ENCODE assay signal across 10 cellular contexts in genomic region chr1:108533351-108534083, GRCh38. TPM values are rescaled to one million over a fixed set of nuclear protein-coding genes. Genes with fewer than 3 reads are reported as not detected.
DNase-seq lines count a peak whose midpoint lies in the region; ATAC-seq and TF ChIP-seq lines count a peak whose summit lies in the region.
"Had no signal": no experiment of that assay in that cellular context is flagged by ENCODE, and none has a peak within 500 bp of the region (broad histone marks: within the 10 kb centered on the region; RNA-seq: fewer than 3 reads in every experiment).

No MANE protein-coding gene starts in this region.

- peaks cover 7% of the 10 kb centered on the region for H3K27me3 ChIP-seq in osteoblast (ENCODE audit: insufficient read depth, low read length)
- H3K27me3 ChIP-seq: spleen had no signal

- H3K4me3 ChIP-seq in osteoblast (ENCODE audit: insufficient read depth, low read length) = no peak overlapping the region
- H3K4me3 ChIP-seq: spleen had no signal

- no peaks in the 10 kb centered on the region for H3K4me1 ChIP-seq in osteoblast (ENCODE audit: insufficient read depth, low read length)

- H3K79me2 ChIP-seq in osteoblast (ENCODE audit: insufficient read depth, low read length) = no peaks in the 10 kb centered on the region

- H2AFZ ChIP-seq in osteoblast (ENCODE audit: low read length) = no peak overlapping the region

- no peak overlapping the region for H3K27ac ChIP-seq in osteoblast (ENCODE audit: low read depth, low read length)
- H3K27ac ChIP-seq: spleen had no signal

- DNase-seq in SK-N-DZ (ENCODE audit: low spot score) = peak; percentile 50
- DNase-seq in osteoblast (ENCODE audit: insufficient read length, low spot score, missing footprints) = peak; percentile 71
- DNase-seq in occipital lobe (lab: John Stamatoyannopoulos, UW) = no peak
- no peak for DNase-seq in NCI-H187 (lab: John Stamatoyannopoulos, UW)
- DNase-seq in DMS153 (lab: John Stamatoyannopoulos, UW) = no peak
- no peak for DNase-seq in CD1c-positive myeloid dendritic cell (ENCODE audit: extremely low spot score)
- DNase-seq: spleen, T-helper 17 cell had no signal

- H3K4me2 ChIP-seq in osteoblast (ENCODE audit: insufficient read depth, low read length) = no peak overlapping the region

- ATAC-seq in GM19023 (IDR thresholded peaks at IDR 0.05; ENCODE audit: unreplicated experiment) (peak; percentile 68), HG02623 (IDR thresholded peaks at IDR 0.05; ENCODE audit: unreplicated experiment) (peak; percentile 62)
- ATAC-seq: T-helper 17 cell had no signal

- no peaks in the 10 kb centered on the region for H3K36me3 ChIP-seq in osteoblast (ENCODE audit: insufficient read depth, low read length)
- H3K36me3 ChIP-seq: spleen had no signal

- H3K9me3 ChIP-seq in osteoblast (ENCODE audit: low read depth, low read length) = no peaks in the 10 kb centered on the region

- no peak for TF ChIP-seq CTCF in osteoblast (IDR thresholded peaks at IDR 0.05; ENCODE audit: extremely low read depth, low read depth, low read length)

- H4K20me1 ChIP-seq in osteoblast (ENCODE audit: insufficient read depth, low read length) = no peaks in the 10 kb centered on the region

RNA-seq across cellular contexts. Expression of gene EEIG2, which starts 26.4 kb away (rescaled TPM):
- 21.6 and 22.8 TPM in 2 replicates for polyA plus RNA-seq in SK-N-DZ (2014; cell fraction: cytosol; rRNA removed)
- 14.4 and 21.0 TPM in 2 replicates for polyA plus RNA-seq in SK-N-DZ (2014; cell fraction: nucleus; rRNA removed)
- total RNA-seq in osteoblast = 11.2 and 12.4 TPM in 2 replicates
- 61.1 TPM for total RNA-seq in occipital lobe

Comparison
In these comparisons a context has a peak if more than half of its experiments do, and no peak if none do; other contexts are left out.
1. DNase-seq: peak in SK-N-DZ (single experiment) and osteoblast (single experiment); none in occipital lobe (single experiment), NCI-H187 (0 of 2), DMS153 (single experiment) and CD1c-positive myeloid dendritic cell (single experiment).